ENCODE assay signal across 26 cellular contexts in genomic region chrX:149691794-149692193, GRCh38.
"Had no signal": no experiment of that assay in that cellular context is flagged by ENCODE, and none has a peak within 500 bp of the region (broad histone marks: within the 10 kb centered on the region; RNA-seq: fewer than 3 reads in every experiment).

No MANE protein-coding gene starts in this region.

- H3K4me1 ChIP-seq: colonic mucosa, esophagus muscularis mucosa, esophagus squamous epithelium, foreskin keratinocyte, gastrocnemius medialis, gastroesophageal sphincter, heart left ventricle, heart right ventricle had no signal

- H3K4me3 ChIP-seq: colonic mucosa, coronary artery, dorsolateral prefrontal cortex, esophagus muscularis mucosa, esophagus squamous epithelium, gastrocnemius medialis, gastroesophageal sphincter, heart left ventricle, heart right ventricle had no signal

- H3K9me3 ChIP-seq: colonic mucosa, esophagus muscularis mucosa, gastrocnemius medialis, gastroesophageal sphincter had no signal

- H3K36me3 ChIP-seq: colonic mucosa, esophagus muscularis mucosa, esophagus squamous epithelium, gastrocnemius medialis, gastroesophageal sphincter, heart left ventricle, heart right ventricle had no signal

- FAIRE-seq: endometrium, endothelial cell of umbilical vein, frontal cortex had no signal

- H3K27ac ChIP-seq: colonic mucosa, coronary artery, dorsolateral prefrontal cortex, epithelial cell of prostate, esophagus muscularis mucosa, esophagus squamous epithelium, foreskin keratinocyte, gastrocnemius medialis, gastroesophageal sphincter, heart left ventricle, heart right ventricle had no signal

- DNase-seq: colonic mucosa; cortex of kidney; dermis blood vessel endothelial cell; dorsolateral prefrontal cortex; effector CD4-positive, alpha-beta T cell; effector CD8-positive, alpha-beta T cell; effector memory CD4-positive, alpha-beta T cell; effector memory CD8-positive, alpha-beta T cell; endodermal cell; erythroblast; esophagus squamous epithelium; foreskin fibroblast; foreskin keratinocyte; foreskin melanocyte; gastrocnemius medialis; glutamatergic neuron; head of caudate nucleus; heart left ventricle; heart right ventricle had no signal
